ENCODE assay signal across 8 cellular contexts in the genomic region with DNA sequence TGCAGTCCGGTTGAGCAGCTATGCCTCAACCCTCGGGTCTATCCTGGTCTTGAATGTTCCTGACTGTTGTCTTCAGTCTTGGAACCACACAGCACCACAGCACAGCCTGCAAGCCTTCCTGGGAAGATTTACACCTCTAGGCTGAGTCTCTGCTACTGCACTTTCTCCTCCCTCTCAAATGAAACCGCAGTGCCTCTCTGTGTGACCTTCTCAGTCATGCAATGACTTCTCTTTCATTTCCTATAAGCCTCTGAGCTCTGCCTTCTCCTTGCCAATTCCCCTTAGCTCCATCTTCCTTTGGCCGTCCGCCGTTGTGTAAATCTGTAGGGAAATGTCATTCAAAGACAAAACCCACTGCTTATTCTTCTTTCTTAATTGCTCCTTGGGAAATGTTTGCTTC.
DNase-seq lines count a peak whose midpoint lies in the region; ATAC-seq, FAIRE-seq and TF ChIP-seq lines count a peak whose summit lies in the region.
"Not testable (repeated sequence)": the region's sequence is repeated elsewhere in the genome, so short reads cannot be mapped to it uniquely, and the experiment has no call there.

No MANE protein-coding gene starts in this region.

- not testable (repeated sequence) for H3K27ac Mint-ChIP-seq in activated T-helper 17 cell treated with anti-CD3 and anti-CD28 coated beads, Interleukin-2, amount 50 U/mL, for 72 hours

- TF ChIP-seq CTCF in AG09309 (IDR thresholded peaks at IDR 0.05; ENCODE audit: control insufficient read depth, insufficient read depth, low read depth, low read length, missing control alignments); fibroblast of the aortic adventitia (IDR thresholded peaks at IDR 0.05; ENCODE audit: insufficient read depth, low read length); osteoblast (IDR thresholded peaks at IDR 0.05; ENCODE audit: extremely low read depth, low read depth, low read length): not testable (repeated sequence)

- peak overlapping the region; percentile 47 for H3K4me3 Mint-ChIP-seq in activated T-helper 17 cell treated with anti-CD3 and anti-CD28 coated beads, Interleukin-2, amount 50 U/mL, for 72 hours

- not testable (repeated sequence) for H3K9me3 ChIP-seq in osteoblast (ENCODE audit: low read depth, low read length)

- H3K4me1 ChIP-seq in osteoblast (ENCODE audit: insufficient read depth, low read length): not testable (repeated sequence)

- not testable (repeated sequence) for H3K27me3 ChIP-seq in osteoblast (ENCODE audit: insufficient read depth, low read length)

- not testable (repeated sequence) for H3K27ac ChIP-seq in osteoblast (ENCODE audit: low read depth, low read length)

- not testable (repeated sequence) for H3K79me2 ChIP-seq in osteoblast (ENCODE audit: insufficient read depth, low read length)

- not testable (repeated sequence) for H4K20me1 ChIP-seq in osteoblast (ENCODE audit: insufficient read depth, low read length)

- not testable (repeated sequence) for H3K27me3 Mint-ChIP-seq in activated T-helper 17 cell treated with anti-CD3 and anti-CD28 coated beads, Interleukin-2, amount 50 U/mL, for 72 hours

- peak overlapping the region; percentile 39 for H3K4me2 ChIP-seq in osteoblast (ENCODE audit: insufficient read depth, low read length)

- DNase-seq in AG09309 (ENCODE audit: low read depth): peak; percentile 0
- not testable (repeated sequence) for DNase-seq in GM19239 (ENCODE audit: insufficient read length, low spot score); osteoblast (ENCODE audit: insufficient read length, low spot score, missing footprints)
- peak; percentile 29 for DNase-seq in RPMI7951 (ENCODE audit: low read depth)
- peak; percentile 11 for DNase-seq in fibroblast of the aortic adventitia (ENCODE audit: low read depth)

- not testable (repeated sequence) for H3K4me1 Mint-ChIP-seq in activated T-helper 17 cell treated with anti-CD3 and anti-CD28 coated beads, Interleukin-2, amount 50 U/mL, for 72 hours

- not testable (repeated sequence) for H3K36me3 Mint-ChIP-seq in activated T-helper 17 cell treated with anti-CD3 and anti-CD28 coated beads, Interleukin-2, amount 50 U/mL, for 72 hours (ENCODE audit: low read depth)

- peak; percentile 18 for FAIRE-seq in GM19239 (lab: Jason Lieb, UNC)

- ATAC-seq in HG02588 (IDR thresholded peaks at IDR 0.05; ENCODE audit: unreplicated experiment) (peak; percentile 76), HG03196 (IDR thresholded peaks at IDR 0.05; ENCODE audit: unreplicated experiment) (peak; percentile 68)
- peak; percentile 90 for ATAC-seq in activated T-helper 17 cell treated with anti-CD3 and anti-CD28 coated beads, Interleukin-2, amount 50 U/mL, for 72 hours (replicated peaks)

- H3K4me3 ChIP-seq in AG09309 (ENCODE audit: control insufficient read depth, low read depth, low read length); fibroblast of the aortic adventitia (ENCODE audit: low read depth, low read length); osteoblast (ENCODE audit: insufficient read depth, low read length): not testable (repeated sequence)

- H2AFZ ChIP-seq in osteoblast (ENCODE audit: low read length): not testable (repeated sequence)

- H3K9me3 Mint-ChIP-seq in activated T-helper 17 cell treated with anti-CD3 and anti-CD28 coated beads, Interleukin-2, amount 50 U/mL, for 72 hours: not testable (repeated sequence)

- H3K36me3 ChIP-seq in osteoblast (ENCODE audit: insufficient read depth, low read length): not testable (repeated sequence)
